Comparison of ENCODE assay signal across 19 cellular contexts in genomic region chr6:42255050-42255449, GRCh38. TPM values are rescaled to one million over a fixed set of nuclear protein-coding genes. Genes with fewer than 3 reads are reported as not detected.
DNase-seq lines count a peak whose midpoint lies in the region; ATAC-seq and TF ChIP-seq lines count a peak whose summit lies in the region.
"Had no signal": no experiment of that assay in that cellular context is flagged by ENCODE, and none has a peak within 500 bp of the region (broad histone marks: within the 10 kb centered on the region; RNA-seq: fewer than 3 reads in every experiment).

No MANE protein-coding gene starts in this region.

- intact Hi-C loops in activated CD4-positive, alpha-beta T cell treated with anti-CD3 and anti-CD28 coated beads for 36 hours (cut with DNase I, micrococcal nuclease), result no loop called here

- peaks cover 5% of the 10 kb centered on the region for H3K4me1 Mint-ChIP-seq in activated CD4-positive, alpha-beta T cell treated with anti-CD3 and anti-CD28 coated beads for 36 hours
- H3K4me1 Mint-ChIP-seq in immature natural killer cell, result peaks cover 16 to 22% of the 10 kb centered on the region in 2 donors

- H3F3A ChIP-seq in SK-N-SH (replicated peaks; ENCODE audit: insufficient read depth), result no peaks in the 10 kb centered on the region

- H3K9ac ChIP-seq in SK-N-SH, result no peak overlapping the region

- H3K36me3 ChIP-seq in SK-N-SH (replicated peaks in 1 of 2; ENCODE audit: control insufficient read depth in 1 of 2, insufficient read depth in 2 of 2, low read length in 1 of 2), result peaks cover 32 to 34% of the 10 kb centered on the region in 2 experiments

- H4K20me1 ChIP-seq in SK-N-SH (ENCODE audit: insufficient read depth), result no peaks in the 10 kb centered on the region

- H3K4me3 ChIP-seq in SK-N-SH (ENCODE audit: low read depth in 2 of 2, low read length in 1 of 2) (no peak overlapping the region), foreskin fibroblast (ENCODE audit: low read depth in 1 of 2, low read length in 2 of 2) (no peak overlapping the region)

- 52% methylated on average over 5 of the region's 5 CpGs for WGBS in SK-N-SH (ENCODE audit: low lambda C conversion rate)

- H3K4me3 Mint-ChIP-seq in activated CD4-positive, alpha-beta T cell treated with anti-CD3 and anti-CD28 coated beads for 36 hours, result no peak overlapping the region
- H3K4me3 Mint-ChIP-seq in immature natural killer cell, result no peak overlapping the region

- H3K4me1 ChIP-seq in SK-N-SH (ENCODE audit: control insufficient read depth in 1 of 2, insufficient read depth in 2 of 2, low read depth in 1 of 2, low read length in 1 of 2), result peaks cover 12 to 21% of the 10 kb centered on the region in 2 experiments; a peak in 1 of 4 replicates

- no peaks in the 10 kb centered on the region for H3K9me3 Mint-ChIP-seq in activated CD4-positive, alpha-beta T cell treated with anti-CD3 and anti-CD28 coated beads for 36 hours (ENCODE audit: low read depth)
- H3K9me3 Mint-ChIP-seq in immature natural killer cell, result no peaks in the 10 kb centered on the region

- POLR2A ChIA-PET in activated CD4-positive, alpha-beta T cell treated with anti-CD3 and anti-CD28 coated beads for 36 hours (lab: Charles Lee), result no interaction called here
- POLR2A ChIA-PET in SK-N-SH (lab: Yijun Ruan, JAX), result no interaction called here

- H3K79me2 ChIP-seq in SK-N-SH (ENCODE audit: insufficient read depth), result no peaks in the 10 kb centered on the region

- H3K36me3 Mint-ChIP-seq in activated CD4-positive, alpha-beta T cell treated with anti-CD3 and anti-CD28 coated beads for 36 hours (ENCODE audit: low read depth), result peaks cover 17% of the 10 kb centered on the region
- H3K36me3 Mint-ChIP-seq in immature natural killer cell, result peaks cover 25 to 74% (median 37%) of the 10 kb centered on the region in 3 donors

- TF ChIP-seq EP300 in SK-N-SH (IDR thresholded peaks at IDR 0.05; ENCODE audit: borderline replicate concordance in 1 of 2, low read depth in 1 of 2, low read length in 1 of 2), result no peak

- peak; percentile 47 for ATAC-seq in activated CD4-positive, alpha-beta T cell treated with anti-CD3 and anti-CD28 coated beads for 36 hours
- ATAC-seq in GM21447 (IDR thresholded peaks at IDR 0.05; ENCODE audit: unreplicated experiment), result no peak

- no peak for DNase-seq in activated CD4-positive, alpha-beta T cell treated with anti-CD3 and anti-CD28 coated beads for 36 hours
- DNase-seq in activated CD4-positive, alpha-beta T cell treated with anti-CD3 and anti-CD28 coated beads, Interleukin-2, amount 50 U/mL, for 4 hours, result no peak
- DNase-seq in ELR (ENCODE audit: low read depth) (peak; percentile 56), SK-N-SH (no peak), foreskin fibroblast (peak; percentile 73 to 88), immature natural killer cell (no peak)
- no peak for DNase-seq in activated CD8-positive, alpha-beta memory T cell treated with anti-CD3 and anti-CD28 coated beads, Interleukin-2, amount 50 U/mL, for 4 hours
- DNase-seq: C1 segment of cervical spinal cord, DND-41, H7, Karpas-422, NCI-H1105 treated with DMSO at 0.1 percent for 48 hours, NCI-H1694 treated with DMSO at 0.1 percent for 48 hours, NCI-H2107, NCI-H2227 treated with DMSO at 0.1 percent for 48 hours, NCI-H524, Right ventricle myocardium superior had no signal

- no peak for TF ChIP-seq RAD21 in SK-N-SH (IDR thresholded peaks at IDR 0.05; ENCODE audit: low read length)

- no peaks in the 10 kb centered on the region for H3K9me3 ChIP-seq in SK-N-SH

- H3K4me2 ChIP-seq in SK-N-SH, result 0 out of 2 replicates have a peak overlapping the region, but pooled peaks have one; percentile 23

- no peak overlapping the region for H3K27ac Mint-ChIP-seq in activated CD4-positive, alpha-beta T cell treated with anti-CD3 and anti-CD28 coated beads for 36 hours
- no peak overlapping the region for H3K27ac Mint-ChIP-seq in immature natural killer cell

- H3K27ac ChIP-seq in SK-N-SH (ENCODE audit: low read depth in 2 of 2, low read length in 1 of 2), result no peak overlapping the region; a peak in 1 of 4 replicates
- H3K27ac ChIP-seq: 22Rv1 had no signal

- H3K27me3 ChIP-seq in SK-N-SH (ENCODE audit: insufficient read depth), result no peaks in the 10 kb centered on the region

- CTCF ChIA-PET in activated CD4-positive, alpha-beta T cell treated with anti-CD3 and anti-CD28 coated beads for 36 hours (lab: Charles Lee), result interaction anchor here (0.7 to 1.4 kb wide), 2 partner anchors 30 to 293 kb away, joined by 3 read pairs; no protein-coding TSS in a partner anchor
- CTCF ChIA-PET in SK-N-SH (lab: Yijun Ruan, JAX), result interaction anchor here (2.0 kb wide), 1 partner anchor 293 kb away, joined by 9 read pairs; no protein-coding TSS in a partner anchor

- no peak for TF ChIP-seq CTCF in SK-N-SH (IDR thresholded peaks at IDR 0.05)
- TF ChIP-seq CTCF in foreskin fibroblast (IDR thresholded peaks at IDR 0.05; ENCODE audit: low read depth, low read length), result no peak

- H3K9me2 ChIP-seq in SK-N-SH, result no peaks in the 10 kb centered on the region

- no peak overlapping the region for H2AFZ ChIP-seq in SK-N-SH (ENCODE audit: low read depth)

- H3K27me3 Mint-ChIP-seq in activated CD4-positive, alpha-beta T cell treated with anti-CD3 and anti-CD28 coated beads for 36 hours, result no peaks in the 10 kb centered on the region
- peaks cover 0 to 4% (median 0%) of the 10 kb centered on the region in 3 donors for H3K27me3 Mint-ChIP-seq in immature natural killer cell (ENCODE audit: low read depth in 3 of 3)

TF ChIP-seq in SK-N-SH, 30 proteins besides CTCF, POLR2A, EP300 and RAD21:
- TF ChIP-seq FOSL2 (IDR thresholded peaks at IDR 0.05; ENCODE audit: borderline replicate concordance, low read depth), result 0 out of 2 replicates have a peak, but pooled peaks have one; percentile 19
- no peak for TF ChIP-seq USF1 (IDR thresholded peaks at IDR 0.05; ENCODE audit: borderline replicate concordance, low read depth)
- TF ChIP-seq TCF12 (IDR thresholded peaks at IDR 0.05), result peak; percentile 49

RNA-seq across cellular contexts. Expression of gene MRPS10, which starts 37.4 kb away (rescaled TPM):
- total RNA-seq in activated CD4-positive, alpha-beta T cell treated with anti-CD3 and anti-CD28 coated beads for 36 hours, result 10 to 100 TPM; 35.2 to 36.2 TPM
- 29.8 and 35.5 TPM in 2 replicates for polyA plus RNA-seq in SK-N-SH (2012; rRNA removed)
- 47.9 and 55.7 TPM in 2 replicates for polyA plus RNA-seq in SK-N-SH (2012; cell fraction: cytosol; rRNA removed)
- polyA plus RNA-seq in SK-N-SH (2012; cell fraction: nucleus; rRNA removed), result 6.6 and 12.2 TPM in 2 replicates
- polyA plus RNA-seq in immature natural killer cell, result 10 to 100 TPM; 44.7 to 52.5 (median 46.7) TPM

Comparison
In these comparisons a context has a peak if more than half of its experiments do, and no peak if none do; other contexts are left out.
1. DNase-seq: peak in ELR (single experiment) and foreskin fibroblast (2 of 2); none in activated CD4-positive, alpha-beta T cell treated with anti-CD3 and anti-CD28 coated beads for 36 hours (single experiment), activated CD4-positive, alpha-beta T cell treated with anti-CD3 and anti-CD28 coated beads, Interleukin-2, amount 50 U/mL, for 4 hours (0 of 2), SK-N-SH (single experiment), immature natural killer cell (0 of 3) and activated CD8-positive, alpha-beta memory T cell treated with anti-CD3 and anti-CD28 coated beads, Interleukin-2, amount 50 U/mL, for 4 hours (single experiment).